In the genomic region with DNA sequence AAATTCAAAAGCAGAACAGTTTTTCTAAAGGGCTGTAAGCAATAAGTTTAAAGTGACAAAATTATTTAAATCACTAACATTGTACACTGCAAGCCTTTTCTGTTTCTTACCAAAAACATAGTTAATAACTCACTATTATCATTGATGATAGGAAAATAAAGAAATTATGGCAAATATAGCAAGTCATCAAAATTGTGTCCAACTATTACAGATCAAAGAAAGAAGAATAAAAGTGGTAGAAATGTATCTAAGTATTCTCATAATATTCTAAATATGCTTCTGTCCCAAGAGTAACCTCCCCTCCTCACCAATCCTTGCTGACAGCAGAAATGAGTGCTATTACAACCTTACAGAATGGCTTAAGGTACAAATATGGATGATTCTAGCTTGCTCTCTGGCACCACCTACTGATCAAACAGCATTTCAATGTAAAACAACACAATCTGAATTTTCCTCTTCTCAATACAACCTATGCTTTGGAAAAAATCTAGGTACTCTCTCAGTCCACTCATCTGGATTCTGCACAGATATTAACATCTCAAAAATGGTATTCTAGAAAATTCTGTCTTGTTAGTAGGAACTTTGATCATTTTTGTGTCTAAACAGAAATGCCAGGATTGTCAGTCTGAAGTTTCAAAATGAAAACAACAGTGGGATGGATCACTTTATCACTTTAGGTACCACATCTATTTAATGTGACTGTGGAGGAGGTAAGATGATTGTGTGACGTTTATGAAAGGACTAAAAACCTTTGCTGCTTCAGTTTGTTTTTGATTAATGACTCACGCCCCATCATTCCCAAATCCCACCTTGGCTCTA, we compare ENCODE assay signal across 8 cellular contexts. TPM values are rescaled to one million over a fixed set of nuclear protein-coding genes. Genes with fewer than 3 reads are reported as not detected.
A peak's percentile ranks its signal among the peaks of the same experiment; 100 is the strongest.
DNase-seq lines count a peak whose midpoint lies in the region; ATAC-seq lines count a peak whose summit lies in the region.

No MANE protein-coding gene starts in this region.

- no peak overlapping the region for H3K9ac ChIP-seq in mesendoderm (ENCODE audit: low read length)

- no peak overlapping the region for H3K27ac ChIP-seq in mesendoderm (ENCODE audit: low read depth, low read length)

- no peak overlapping the region for H3K18ac ChIP-seq in mesendoderm (ENCODE audit: low read length)

- no peak overlapping the region for H3K4me2 ChIP-seq in mesendoderm (ENCODE audit: low read length)

- no peak overlapping the region for H2BK15ac ChIP-seq in mesendoderm (replicated peaks; ENCODE audit: low read depth)

- no CpG with 5 or more reads among the region's 2 CpGs for WGBS in mesendoderm (ENCODE audit: extremely low coverage, insufficient coverage, low lambda C conversion rate)

- H3K56ac ChIP-seq in mesendoderm (ENCODE audit: low read length) = no peak overlapping the region

- H3K36me3 ChIP-seq in mesendoderm (ENCODE audit: control insufficient read depth, insufficient read depth, low read length) = peaks cover 4% of the 10 kb centered on the region

- DNase-seq in 8988T = peak; percentile 41
- peak; percentile 29 for DNase-seq in Daoy (ENCODE audit: low read depth)
- DNase-seq in HT-29 (ENCODE audit: low spot score) = peak; percentile 76
- DNase-seq in OCI-M1 (lab: John Stamatoyannopoulos, UW) = peak; percentile 69
- DNase-seq in dedifferentiated amniotic fluid mesenchymal stem cell (ENCODE audit: extremely low spot score) = peak; percentile 56
- DNase-seq in mesendoderm = peak; percentile 40

- H3K27me3 ChIP-seq in mesendoderm (ENCODE audit: insufficient read depth, low read length, poor library complexity) = no peaks in the 10 kb centered on the region

- H2BK120ac ChIP-seq in mesendoderm (ENCODE audit: low read depth, low read length) = no peak overlapping the region

- ATAC-seq in GM19455 (IDR thresholded peaks at IDR 0.05; ENCODE audit: unreplicated experiment) (no peak), HG02588 (IDR thresholded peaks at IDR 0.05; ENCODE audit: unreplicated experiment) (no peak)

- H2AK5ac ChIP-seq in mesendoderm (ENCODE audit: low read length) = no peak overlapping the region

- H3K4ac ChIP-seq in mesendoderm (ENCODE audit: low read depth, low read length) = no peak overlapping the region

- H3K4me3 ChIP-seq in mesendoderm (ENCODE audit: low read length) = no peak overlapping the region

- H3K23ac ChIP-seq in mesendoderm (ENCODE audit: low read length) = no peak overlapping the region

- no peak overlapping the region for H4K8ac ChIP-seq in mesendoderm (ENCODE audit: low read depth, low read length)

- no peaks in the 10 kb centered on the region for H3K79me1 ChIP-seq in mesendoderm (ENCODE audit: low read length)

- H2BK5ac ChIP-seq in mesendoderm (ENCODE audit: low read length) = no peak overlapping the region

- H4K5ac ChIP-seq in mesendoderm (ENCODE audit: low read length) = no peak overlapping the region

- no peaks in the 10 kb centered on the region for H3K4me1 ChIP-seq in mesendoderm (ENCODE audit: control insufficient read depth, low read depth, low read length)

- H3K79me2 ChIP-seq in mesendoderm (ENCODE audit: control insufficient read depth, insufficient read depth, low read length) = no peaks in the 10 kb centered on the region

RNA-seq across cellular contexts. Expression of gene ZFP64, which starts 40.9 kb away (rescaled TPM):
- total RNA-seq in Daoy (2014; rRNA removed; shearing (Covaris generic)) = 17.8 and 31.9 TPM in 2 replicates
- 16.5 and 22.2 TPM in 2 replicates for total RNA-seq in HT-29 (2014; rRNA removed; shearing (Covaris generic))
- polyA plus RNA-seq in mesendoderm (2013, experiment 1 of 2) = 18.5 TPM
- 18.4 TPM for polyA plus RNA-seq in mesendoderm (2013, experiment 2 of 2)
